Comparison of ENCODE assay signal across 30 cellular contexts in the genomic region with DNA sequence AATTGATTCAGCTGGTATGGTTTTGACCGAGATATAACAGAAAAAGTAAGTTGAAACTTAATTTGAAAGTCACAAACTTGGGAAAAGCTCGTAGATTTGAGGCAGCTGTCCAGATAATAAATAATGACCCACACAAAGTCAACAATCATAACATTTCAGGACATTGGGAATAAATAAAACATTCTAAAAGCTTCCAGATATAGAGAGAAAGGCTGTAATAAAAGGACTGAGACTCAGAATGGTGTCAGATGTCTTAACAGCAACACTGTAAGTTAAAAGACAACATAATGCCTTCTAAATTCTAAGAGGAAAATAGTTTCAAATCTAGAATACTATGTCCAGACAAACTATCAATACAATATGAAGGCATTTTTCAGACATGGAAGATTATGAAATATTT.
"Had no signal": no experiment of that assay in that cellular context is flagged by ENCODE, and none has a peak within 500 bp of the region (broad histone marks: within the 10 kb centered on the region; RNA-seq: fewer than 3 reads in every experiment).

No MANE protein-coding gene starts in this region.

- H3K4me1 Mint-ChIP-seq: activated CD4-positive, alpha-beta T cell treated with anti-CD3 and anti-CD28 coated beads, Interleukin-2, amount 10 ng/mL, durations not matched to agents 24 days and 14 days; activated naive CD4-positive, alpha-beta T cell treated with anti-CD3 and anti-CD28 coated beads, Interleukin-2, amount 50 U/mL, for 24 hours; activated naive CD8-positive, alpha-beta T cell treated with anti-CD3 and anti-CD28 coated beads, Interleukin-2, amount 10 ng/mL, durations not matched to agents 7 days and 5 days; central memory CD8-positive, alpha-beta T cell had no signal

- H3K27ac Mint-ChIP-seq: activated CD4-positive, alpha-beta T cell treated with anti-CD3 and anti-CD28 coated beads, Interleukin-2, amount 10 ng/mL, durations not matched to agents 24 days and 14 days; activated CD8-positive, alpha-beta T cell treated with anti-CD3 and anti-CD28 coated beads, Interleukin-2, amount 10 ng/mL, durations not matched to agents 7 days and 5 days; activated naive CD4-positive, alpha-beta T cell treated with anti-CD3 and anti-CD28 coated beads, Interleukin-2, amount 50 U/mL, for 24 hours; activated naive CD8-positive, alpha-beta T cell treated with anti-CD3 and anti-CD28 coated beads, Interleukin-2, amount 10 ng/mL, durations not matched to agents 7 days and 5 days; activated T-cell treated with anti-CD3 and anti-CD28 coated beads, Interleukin-2, amount 50 U/mL, for 24 hours; activated T-helper 2 cell treated with anti-CD3 and anti-CD28 coated beads, Interferon-gamma antibody, Interleukin-2, Interleukin-4, amounts not matched to agents 10 μg/mL and 5 μg/mL and 100 μg/mL, durations not matched to agents 14 hours and 24 hours and 36 hours had no signal

- DNase-seq: activated CD4-positive, alpha-beta T cell treated with anti-CD3 and anti-CD28 coated beads, Interleukin-2, amount 10 ng/mL, durations not matched to agents 24 days and 14 days; activated CD4-positive, alpha-beta T cell treated with anti-CD3 and anti-CD28 coated beads, Interleukin-2, amount 50 U/mL, for 4 hours; activated CD8-positive, alpha-beta T cell treated with anti-CD3 and anti-CD28 coated beads, Interleukin-2, amount 10 ng/mL, durations not matched to agents 7 days and 5 days; activated gamma-delta T cell; activated naive CD4-positive, alpha-beta T cell treated with Interleukin-2 at 50 U/mL for 16 hours; activated naive CD8-positive, alpha-beta T cell treated with anti-CD3 and anti-CD28 coated beads, Interleukin-2, amount 10 ng/mL, durations not matched to agents 7 days and 5 days; activated T-cell treated with anti-CD3 and anti-CD28 coated beads, Interleukin-2, amount 50 U/mL, for 24 hours; amygdala; NCI-H1105; NCI-H1417 treated with DMSO at 0.1 percent for 48 hours; NCI-H1930; NCI-H2081 treated with DMSO at 0.1 percent for 48 hours; NCI-H345; NCI-H510A; NCI-H526; NCI-H748 treated with DMSO at 0.1 percent for 48 hours; NK-92 treated with Interleukin-12 subunit alpha and Interleukin-12 subunit beta, amount 100 ng/mL, for 24 hours; PC-9; SIG-M5; SW 1271; T-helper 1 cell; T-helper 2 cell; T1000 had no signal

- H3K4me3 Mint-ChIP-seq: activated CD4-positive, alpha-beta T cell treated with anti-CD3 and anti-CD28 coated beads, Interleukin-2, amount 10 ng/mL, durations not matched to agents 24 days and 14 days; activated CD8-positive, alpha-beta T cell treated with anti-CD3 and anti-CD28 coated beads, Interleukin-2, amount 10 ng/mL, durations not matched to agents 7 days and 5 days; activated naive CD4-positive, alpha-beta T cell treated with anti-CD3 and anti-CD28 coated beads, Interleukin-2, amount 50 U/mL, for 24 hours; activated naive CD8-positive, alpha-beta T cell treated with anti-CD3 and anti-CD28 coated beads, Interleukin-2, amount 10 ng/mL, durations not matched to agents 7 days and 5 days; activated T-cell treated with anti-CD3 and anti-CD28 coated beads, Interleukin-2, amount 50 U/mL, for 24 hours; central memory CD8-positive, alpha-beta T cell had no signal

- H3K4me3 ChIP-seq: ascending aorta, cardiac muscle cell, PC-9 had no signal

- H3K36me3 Mint-ChIP-seq: activated naive CD4-positive, alpha-beta T cell treated with anti-CD3 and anti-CD28 coated beads, Interleukin-2, amount 50 U/mL, for 24 hours; activated naive CD8-positive, alpha-beta T cell treated with anti-CD3 and anti-CD28 coated beads, Interleukin-2, amount 10 ng/mL, durations not matched to agents 7 days and 5 days had no signal

- FAIRE-seq: RCC 7860 had no signal

- H3K9me3 Mint-ChIP-seq: activated CD4-positive, alpha-beta T cell treated with anti-CD3 and anti-CD28 coated beads, Interleukin-2, amount 10 ng/mL, durations not matched to agents 24 days and 14 days; activated naive CD4-positive, alpha-beta T cell treated with anti-CD3 and anti-CD28 coated beads, Interleukin-2, amount 50 U/mL, for 24 hours; activated naive CD8-positive, alpha-beta T cell treated with anti-CD3 and anti-CD28 coated beads, Interleukin-2, amount 10 ng/mL, durations not matched to agents 7 days and 5 days; activated T-cell treated with anti-CD3 and anti-CD28 coated beads, Interleukin-2, amount 50 U/mL, for 24 hours; activated T-helper 2 cell treated with anti-CD3 and anti-CD28 coated beads, Interferon-gamma antibody, Interleukin-2, Interleukin-4, amounts not matched to agents 10 μg/mL and 5 μg/mL and 100 μg/mL, durations not matched to agents 14 hours and 24 hours and 36 hours; central memory CD8-positive, alpha-beta T cell had no signal

- ATAC-seq: activated CD8-positive, alpha-beta T cell treated with anti-CD3 and anti-CD28 coated beads, Interleukin-2, amount 10 ng/mL, durations not matched to agents 7 days and 5 days; Right ventricle myocardium inferior had no signal
